Comparison of ENCODE assay signal across 12 cellular contexts in genomic region chr14:70881549-70882174, GRCh38.
DNase-seq lines count a peak whose midpoint lies in the region; ATAC-seq and TF ChIP-seq lines count a peak whose summit lies in the region.
"Had no signal": no experiment of that assay in that cellular context is flagged by ENCODE, and none has a peak within 500 bp of the region (broad histone marks: within the 10 kb centered on the region; RNA-seq: fewer than 3 reads in every experiment).

No MANE protein-coding gene starts in this region.

- no peaks in the 10 kb centered on the region for H3K27me3 Mint-ChIP-seq in memory B cell

- no peaks in the 10 kb centered on the region for H3K36me3 Mint-ChIP-seq in memory B cell

- H3K27ac ChIP-seq in brain microvascular endothelial cell, result no peak overlapping the region
- H3K27ac ChIP-seq: cardiac muscle cell had no signal

- DNase-seq in memory B cell (ENCODE audit: low spot score in 2 of 2) (no peak), brain microvascular endothelial cell (no peak), RPMI8226 (no peak), EL (no peak)
- DNase-seq in stimulated activated CD4-positive, alpha-beta T cell treated with anti-CD3 and anti-CD28 coated beads, Interleukin-12 subunit alpha, Interleukin-12 subunit beta, amount 100 ng/mL, for 4 hours, result no peak
- DNase-seq: DMS153, foreskin melanocyte, NCI-H1105 treated with DMSO at 0.1 percent for 48 hours had no signal

- H3K4me3 Mint-ChIP-seq in memory B cell, result no peak overlapping the region

- in situ Hi-C loops in brain microvascular endothelial cell (cut with HindIII; ENCODE audit: low pct_ligation_motif_present, low sequenced_read_pairs), result no loop called here

- H3K4me1 Mint-ChIP-seq in memory B cell, result peaks cover 29% of the 10 kb centered on the region

- no peak for TF ChIP-seq CTCF in brain microvascular endothelial cell (IDR thresholded peaks at IDR 0.05; ENCODE audit: low read depth, low read length, missing control alignments)

- no peaks in the 10 kb centered on the region for H3K27me3 ChIP-seq in brain microvascular endothelial cell (replicated peaks)
- H3K27me3 ChIP-seq: cardiac muscle cell had no signal

- H3K9me3 Mint-ChIP-seq in memory B cell, result no peaks in the 10 kb centered on the region

- ATAC-seq in GM18867 (IDR thresholded peaks at IDR 0.05; ENCODE audit: unreplicated experiment), result peak; percentile 59
- ATAC-seq in GM21825 (IDR thresholded peaks at IDR 0.05; ENCODE audit: unreplicated experiment), result peak; percentile 53
- peak; percentile 59 for ATAC-seq in HG03565 (IDR thresholded peaks at IDR 0.05; ENCODE audit: unreplicated experiment)
- ATAC-seq in memory B cell (ENCODE audit: low read depth), result peak; percentile 67

- no peaks in the 10 kb centered on the region for H3K36me3 ChIP-seq in brain microvascular endothelial cell (replicated peaks)
- H3K36me3 ChIP-seq: cardiac muscle cell had no signal

- no peak overlapping the region for H3K4me3 ChIP-seq in brain microvascular endothelial cell (ENCODE audit: low read depth, low read length)
- H3K4me3 ChIP-seq: cardiac muscle cell had no signal

- H3K27ac Mint-ChIP-seq in memory B cell, result no peak overlapping the region
